8 cellular contexts compared by ENCODE assay signal in genomic region chr7:101743241-101743994, GRCh38.
DNase-seq lines count a peak whose midpoint lies in the region.

No MANE protein-coding gene starts in this region.

- no peaks in the 10 kb centered on the region for H3K36me3 ChIP-seq in mesenchymal stem cell (ENCODE audit: control insufficient read depth in 1 of 2, insufficient read depth in 2 of 2, low read depth in 1 of 2, low read length in 2 of 2)

- H3K4me2 ChIP-seq in mesenchymal stem cell (ENCODE audit: low read length, poor library complexity, severe bottlenecking): peak overlapping the region; percentile 92

- H3K18ac ChIP-seq in mesenchymal stem cell (ENCODE audit: low read depth in 1 of 2, low read length in 2 of 2): no peak overlapping the region

- 2% methylated on average over 45 of the region's 60 CpGs for WGBS in mesenchymal stem cell

- peaks cover 40% of the 10 kb centered on the region for H3K4me1 Mint-ChIP-seq in activated CD4-positive, alpha-beta T cell treated with anti-CD3 and anti-CD28 coated beads, Interleukin-2, amount 10 ng/mL, durations not matched to agents 24 days and 14 days

- H3K27ac ChIP-seq in mesenchymal stem cell (ENCODE audit: low read length, poor library complexity, severe bottlenecking): no peak overlapping the region

- H3K4me3 ChIP-seq in mesenchymal stem cell (ENCODE audit: insufficient read depth in 1 of 2, low read depth in 1 of 2, low read length in 2 of 2): peak overlapping the region; percentile 59 to 75

- no peak overlapping the region for H3K27ac Mint-ChIP-seq in activated CD4-positive, alpha-beta T cell treated with anti-CD3 and anti-CD28 coated beads, Interleukin-2, amount 10 ng/mL, durations not matched to agents 24 days and 14 days

- H3K79me1 ChIP-seq in mesenchymal stem cell (replicated peaks; ENCODE audit: low read length, poor library complexity, severe bottlenecking): no peaks in the 10 kb centered on the region

- no peaks in the 10 kb centered on the region for H3K27me3 Mint-ChIP-seq in activated CD4-positive, alpha-beta T cell treated with anti-CD3 and anti-CD28 coated beads, Interleukin-2, amount 10 ng/mL, durations not matched to agents 24 days and 14 days

- no peak overlapping the region for H2BK120ac ChIP-seq in mesenchymal stem cell (ENCODE audit: low read depth, low read length)

- peak overlapping the region; percentile 64 for H4K8ac ChIP-seq in mesenchymal stem cell (ENCODE audit: low read length)

- H3K4me1 ChIP-seq in mesenchymal stem cell (ENCODE audit: control insufficient read depth, insufficient read depth, low read depth, low read length): peaks cover 25% of the 10 kb centered on the region

- no peak overlapping the region for H4K91ac ChIP-seq in mesenchymal stem cell (ENCODE audit: low read length)

- H3K23ac ChIP-seq in mesenchymal stem cell (ENCODE audit: low read length in 2 of 2): no peak overlapping the region

- no peak overlapping the region for H2AK5ac ChIP-seq in mesenchymal stem cell (ENCODE audit: low read length, severe bottlenecking)

- peak overlapping the region; percentile 83 for H3K4me3 Mint-ChIP-seq in activated CD4-positive, alpha-beta T cell treated with anti-CD3 and anti-CD28 coated beads, Interleukin-2, amount 10 ng/mL, durations not matched to agents 24 days and 14 days

- H3K14ac ChIP-seq in mesenchymal stem cell (ENCODE audit: low read length in 2 of 2): no peak overlapping the region

- no peak overlapping the region for H3K4ac ChIP-seq in mesenchymal stem cell (ENCODE audit: low read depth in 1 of 2, low read length in 2 of 2)

- H2BK12ac ChIP-seq in mesenchymal stem cell (ENCODE audit: low read length in 2 of 2): no peak overlapping the region

- no peaks in the 10 kb centered on the region for H3K9me3 Mint-ChIP-seq in activated CD4-positive, alpha-beta T cell treated with anti-CD3 and anti-CD28 coated beads, Interleukin-2, amount 10 ng/mL, durations not matched to agents 24 days and 14 days

- peak overlapping the region; percentile 45 for H3K9ac ChIP-seq in mesenchymal stem cell (ENCODE audit: low read length)

- no peak overlapping the region for H2BK5ac ChIP-seq in mesenchymal stem cell (ENCODE audit: low read depth, low read length, poor library complexity, severe bottlenecking)

- no peaks in the 10 kb centered on the region for H3K36me3 Mint-ChIP-seq in activated CD4-positive, alpha-beta T cell treated with anti-CD3 and anti-CD28 coated beads, Interleukin-2, amount 10 ng/mL, durations not matched to agents 24 days and 14 days (ENCODE audit: low read depth)

- H2BK15ac ChIP-seq in mesenchymal stem cell (ENCODE audit: low read depth, poor library complexity, severe bottlenecking): peak overlapping the region; percentile 78

- peaks cover 5 to 70% of the 10 kb centered on the region in 2 experiments for H3K27me3 ChIP-seq in mesenchymal stem cell (ENCODE audit: control insufficient read depth in 1 of 2, insufficient read depth in 1 of 2, low read length in 2 of 2)

- DNase-seq in DMS 273 (lab: John Stamatoyannopoulos, UW; ENCODE audit: unreplicated experiment) (peak; percentile 88), DMS 273 treated with DMSO at 0.1 percent for 48 hours (lab: John Stamatoyannopoulos, UW) (no peak), NCI-H2227 (lab: John Stamatoyannopoulos, UW; ENCODE audit: unreplicated experiment) (peak; percentile 88), dermis microvascular lymphatic vessel endothelial cell (ENCODE audit: low read depth in 2 of 2) (peak; percentile 11 to 45), mesenchymal stem cell (peak; percentile 67), mesenteric fat pad (ENCODE audit: low spot score) (no peak)
- DNase-seq in activated CD4-positive, alpha-beta T cell treated with anti-CD3 and anti-CD28 coated beads, Interleukin-2, amount 10 ng/mL, durations not matched to agents 24 days and 14 days: peak; percentile 92
- peak; percentile 9 to 33 for DNase-seq in stimulated activated CD8-positive, alpha-beta memory T cell treated with anti-CD3 and anti-CD28 coated beads, Interleukin-15, amount 100 ng/mL, for 4 hours (ENCODE audit: low read depth in 2 of 2)

- no peaks in the 10 kb centered on the region for H3K9me3 ChIP-seq in mesenchymal stem cell (ENCODE audit: control insufficient read depth, low read length)

- intact Hi-C loops in activated CD4-positive, alpha-beta T cell treated with anti-CD3 and anti-CD28 coated beads, Interleukin-2, amount 10 ng/mL, durations not matched to agents 24 days and 14 days (cut with micrococcal nuclease): loop anchor here (1.0 to 5.0 kb wide), 3 partner anchors 55 to 114 kb away; no protein-coding TSS in a partner anchor

- H2AFZ ChIP-seq in mesenchymal stem cell (ENCODE audit: low read depth, low read length): peak overlapping the region; percentile 8

Comparison
In these comparisons a context has a peak if more than half of its experiments do, and no peak if none do; other contexts are left out.
1. DNase-seq: peak in DMS 273 (single experiment), NCI-H2227 (single experiment), activated CD4-positive, alpha-beta T cell treated with anti-CD3 and anti-CD28 coated beads, Interleukin-2, amount 10 ng/mL, durations not matched to agents 24 days and 14 days (single experiment), dermis microvascular lymphatic vessel endothelial cell (2 of 2), mesenchymal stem cell (single experiment) and stimulated activated CD8-positive, alpha-beta memory T cell treated with anti-CD3 and anti-CD28 coated beads, Interleukin-15, amount 100 ng/mL, for 4 hours (2 of 2); none in DMS 273 treated with DMSO at 0.1 percent for 48 hours (single experiment) and mesenteric fat pad (single experiment).